Comparison of ENCODE assay signal across 8 cellular contexts in the genomic region with DNA sequence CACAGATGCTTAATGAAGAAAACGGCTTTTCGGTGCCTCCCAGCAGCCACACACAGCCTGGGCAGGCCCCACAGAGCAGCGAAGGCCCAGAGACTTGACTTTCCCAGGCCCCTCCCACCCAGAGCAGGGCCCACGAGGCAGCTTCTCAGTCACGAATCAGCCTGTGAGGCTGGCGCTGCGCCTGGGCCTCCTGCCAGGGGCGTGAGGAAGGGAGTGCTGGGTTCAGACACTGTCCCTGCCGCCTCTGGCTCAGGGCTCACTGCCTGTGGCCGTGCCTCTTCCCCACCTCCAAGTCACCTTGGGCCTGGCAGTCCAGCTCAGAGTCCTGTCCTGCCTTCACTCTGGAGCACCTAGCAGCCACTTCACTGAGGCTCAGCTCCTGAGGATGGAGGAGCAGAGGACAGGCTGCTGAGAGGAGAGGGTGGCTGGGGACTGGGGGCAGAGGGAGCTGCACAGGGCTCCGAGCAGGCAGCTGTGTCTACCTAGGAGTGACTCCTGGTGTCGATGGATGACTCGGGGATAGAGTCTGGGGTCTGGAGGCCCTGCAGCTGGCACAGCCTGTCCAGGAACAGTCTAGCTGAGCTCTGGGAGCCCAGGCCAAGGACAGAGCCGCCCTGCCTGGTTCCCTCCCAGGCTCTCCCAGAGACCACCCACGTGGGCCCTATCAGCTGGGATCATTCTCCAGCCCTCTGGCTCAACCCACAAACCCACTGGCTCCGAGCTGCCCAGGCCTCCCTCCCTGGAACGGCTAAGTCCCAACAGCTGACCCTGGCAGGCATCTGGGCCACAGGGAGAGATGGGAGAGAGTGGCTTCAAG. TPM values are rescaled to one million over a fixed set of nuclear protein-coding genes. Genes with fewer than 3 reads are reported as not detected.
DNase-seq lines count a peak whose midpoint lies in the region; ATAC-seq and TF ChIP-seq lines count a peak whose summit lies in the region.

No MANE protein-coding gene starts in this region.

- H4K12ac ChIP-seq in trophoblast cell (ENCODE audit: low read depth, low read length): no peak overlapping the region

- TF ChIP-seq CTCF in IMR-90 (conservative IDR thresholded peaks at IDR 0.05; ENCODE audit: low read depth, low read length) (no peak), GM10248 (IDR thresholded peaks at IDR 0.05; ENCODE audit: control extremely low read depth, extremely low read depth, low read depth, missing control alignments) (no peak)

- peaks cover 41% of the 10 kb centered on the region for H3K4me1 ChIP-seq in BLaER1
- peaks cover 24% of the 10 kb centered on the region for H3K4me1 ChIP-seq in IMR-90 (ENCODE audit: control insufficient read depth, insufficient read depth, low read length)
- H3K4me1 ChIP-seq in trophoblast cell (ENCODE audit: control insufficient read depth in 1 of 2, insufficient read depth in 2 of 2, low read length in 2 of 2): peaks cover 30 to 34% of the 10 kb centered on the region in 2 experiments

- H3K79me2 ChIP-seq in trophoblast cell (ENCODE audit: control insufficient read depth, insufficient read depth, low read length, poor library complexity): peaks cover 2% of the 10 kb centered on the region

- H3K79me1 ChIP-seq in IMR-90 (ENCODE audit: low read depth in 1 of 2, low read length in 2 of 2) (peaks cover 0 to 4% of the 10 kb centered on the region in 2 experiments; a peak in 1 of 4 replicates), trophoblast cell (ENCODE audit: low read length) (peaks cover 17% of the 10 kb centered on the region)

- no peaks in the 10 kb centered on the region for H3K27me3 ChIP-seq in BLaER1
- no peaks in the 10 kb centered on the region for H3K27me3 ChIP-seq in IMR-90 (ENCODE audit: control insufficient read depth, insufficient read depth, low read length)
- H3K27me3 ChIP-seq in trophoblast cell (ENCODE audit: insufficient read depth, low read length): no peaks in the 10 kb centered on the region

- peak overlapping the region; percentile 93 for H2AK5ac ChIP-seq in IMR-90 (ENCODE audit: low read depth, low read length)
- H2AK5ac ChIP-seq in trophoblast cell (ENCODE audit: low read length): peak overlapping the region; percentile 66

- in situ Hi-C loops in IMR-90 (cut with MboI; ENCODE audit: low sequenced_read_pairs): no loop called here

- H3K4ac ChIP-seq in IMR-90 (ENCODE audit: low read depth, low read length): peak overlapping the region; percentile 98
- H3K4ac ChIP-seq in trophoblast cell (ENCODE audit: low read depth, low read length): no peak overlapping the region

- H2BK12ac ChIP-seq in trophoblast cell (ENCODE audit: low read length): peak overlapping the region; percentile 90

- no peaks in the 10 kb centered on the region for H3K9me3 ChIP-seq in BLaER1
- H3K9me3 ChIP-seq in IMR-90 (ENCODE audit: control insufficient read depth, insufficient read depth, low read length): no peaks in the 10 kb centered on the region
- no peaks in the 10 kb centered on the region for H3K9me3 ChIP-seq in trophoblast cell (ENCODE audit: insufficient read depth, low read depth, low read length)

- no peak overlapping the region for H3K27ac ChIP-seq in BLaER1
- H3K27ac ChIP-seq in IMR-90 (ENCODE audit: insufficient read depth, low read length): peak overlapping the region; percentile 77
- no peak overlapping the region for H3K27ac ChIP-seq in trophoblast cell (ENCODE audit: low read depth, low read length)

- peak overlapping the region; percentile 96 for H2AK9ac ChIP-seq in IMR-90 (replicated peaks; ENCODE audit: low read depth, low read length, poor library complexity)

- H3K9me1 ChIP-seq in IMR-90 (ENCODE audit: insufficient read depth, low read length): peaks cover 25% of the 10 kb centered on the region

- no peaks in the 10 kb centered on the region for H4K20me1 ChIP-seq in BLaER1
- H4K20me1 ChIP-seq in IMR-90 (ENCODE audit: insufficient read depth, low read length): no peaks in the 10 kb centered on the region

- peak overlapping the region; percentile 97 for H2BK120ac ChIP-seq in IMR-90 (ENCODE audit: low read depth, low read length)
- H2BK120ac ChIP-seq in trophoblast cell (ENCODE audit: insufficient read depth, low read length, poor library complexity): peak overlapping the region; percentile 14

- H3K18ac ChIP-seq in IMR-90 (ENCODE audit: low read depth, low read length) (peak overlapping the region; percentile 60), trophoblast cell (ENCODE audit: low read length) (peak overlapping the region; percentile 20)

- H3K23ac ChIP-seq in IMR-90 (ENCODE audit: low read depth, low read length) (peak overlapping the region; percentile 78), trophoblast cell (ENCODE audit: low read length) (no peak overlapping the region)

- H3K9ac ChIP-seq in BLaER1 (no peak overlapping the region), IMR-90 (ENCODE audit: low read depth, low read length) (peak overlapping the region; percentile 64), trophoblast cell (ENCODE audit: low read length) (no peak overlapping the region)

- peak overlapping the region; percentile 84 for H2BK20ac ChIP-seq in IMR-90 (ENCODE audit: low read depth, low read length)

- H3K56ac ChIP-seq in IMR-90 (ENCODE audit: extremely low read depth, insufficient read depth, low read length): peak overlapping the region; percentile 41; the same call in 1 of the 2 replicates

- H2BK15ac ChIP-seq in IMR-90 (ENCODE audit: low read depth, low read length): peak overlapping the region; percentile 87; the same call in 2 of the 3 replicates

- H3K4me3 ChIP-seq in BLaER1: no peak overlapping the region
- no peak overlapping the region for H3K4me3 ChIP-seq in IMR-90 (ENCODE audit: insufficient read depth, low read depth, low read length)
- H3K4me3 ChIP-seq in trophoblast cell (ENCODE audit: low read depth, low read length): no peak overlapping the region

- H3K4me2 ChIP-seq in BLaER1: 0 out of 2 replicates have a peak overlapping the region, but pooled peaks have one; percentile 12
- H3K4me2 ChIP-seq in IMR-90 (ENCODE audit: low read depth, low read length): peak overlapping the region; percentile 25; the same call in 1 of the 2 replicates
- no peak overlapping the region for H3K4me2 ChIP-seq in trophoblast cell (ENCODE audit: low read length)

- H4K91ac ChIP-seq in IMR-90 (ENCODE audit: insufficient read depth, low read depth, low read length) (peak overlapping the region; percentile 96), trophoblast cell (ENCODE audit: low read depth, low read length) (peak overlapping the region; percentile 65)

- TF ChIP-seq RAD21 in IMR-90 (IDR thresholded peaks at IDR 0.05; ENCODE audit: low read length): no peak

- H3K36me3 ChIP-seq in BLaER1 (no peaks in the 10 kb centered on the region), IMR-90 (ENCODE audit: control insufficient read depth, insufficient read depth, low read length) (no peaks in the 10 kb centered on the region), trophoblast cell (ENCODE audit: control insufficient read depth in 1 of 2, insufficient read depth in 2 of 2, low read length in 2 of 2) (no peaks in the 10 kb centered on the region)

- H2AFZ ChIP-seq in IMR-90 (replicated peaks; ENCODE audit: low read length, poor library complexity): peak overlapping the region; percentile 94
- H2AFZ ChIP-seq in trophoblast cell (ENCODE audit: insufficient read depth, low read length, poor library complexity): no peak overlapping the region

- no peak for TF ChIP-seq POLR2A in IMR-90 (IDR thresholded peaks at IDR 0.05; ENCODE audit: low read depth, low read length)

- intact Hi-C loops in IMR-90 (cut with micrococcal nuclease) (no loop called here), Right ventricle myocardium inferior (cut with DNase I) (loop anchor here (1.0 kb wide), 1 partner anchor 35 kb away; no protein-coding TSS in a partner anchor)

- peak overlapping the region; percentile 87 for H4K5ac ChIP-seq in IMR-90 (ENCODE audit: low read depth, low read length)

- POLR2A ChIA-PET in IMR-90 (lab: Charles Lee; ENCODE audit: unreplicated experiment): no interaction called here
- POLR2A ChIA-PET in GM10248 (lab: Yijun Ruan, JAX): interaction anchor here (0.9 to 1.0 kb wide), 2 partner anchors 14 to 36 kb away, joined by 3 read pairs; a partner anchor contains a TSS

- H2BK5ac ChIP-seq in IMR-90 (ENCODE audit: low read depth, low read length, poor library complexity, severe bottlenecking) (peak overlapping the region; percentile 55), trophoblast cell (ENCODE audit: low read depth, low read length, poor library complexity) (no peak overlapping the region)

- CTCF ChIA-PET in IMR-90 (lab: Yijun Ruan, JAX) (interaction anchor here (1.0 kb wide), 1 partner anchor 338 kb away, joined by 3 read pairs; no protein-coding TSS in a partner anchor), GM10248 (lab: Yijun Ruan, JAX) (no interaction called here)

- DNase-seq in IMR-90: peak; percentile 91
- DNase-seq in activated gamma-delta T cell treated with Interleukin-2 at 50 U/mL for 16 hours: peak; percentile 29
- DNase-seq in Right ventricle myocardium inferior (ENCODE audit: missing footprints): peak; percentile 96
- DNase-seq in trophoblast cell: peak in 1 of 2 donors; percentile 18
- DNase-seq in GM10248 (ENCODE audit: extremely low spot score): no peak
- DNase-seq in NOMO-1 (lab: John Stamatoyannopoulos, UW; ENCODE audit: unreplicated experiment in 2 of 2): no peak

- WGBS in IMR-90 (ENCODE audit: extremely low coverage in 2 of 2, insufficient read length in 1 of 2), 2 experiments: 6% methylated on average over 7 of the region's 17 CpGs; no CpG with 5 or more reads in 1 of the 2 experiments
- no CpG with 5 or more reads among the region's 17 CpGs for WGBS in trophoblast cell (ENCODE audit: extremely low coverage, insufficient coverage, insufficient read length)

- peak overlapping the region; percentile 96 for H3K14ac ChIP-seq in IMR-90 (replicated peaks; ENCODE audit: low read depth, low read length)
- peak overlapping the region; percentile 49 for H3K14ac ChIP-seq in trophoblast cell (ENCODE audit: low read length)

- H4K8ac ChIP-seq in IMR-90 (ENCODE audit: low read depth in 2 of 2, low read length in 2 of 2) (peak overlapping the region; percentile 75 to 94; a peak in 3 of 4 replicates), trophoblast cell (ENCODE audit: low read depth, low read length) (peak overlapping the region; percentile 17)

- dilution Hi-C loops in IMR-90 (cut with HindIII; ENCODE audit: low sequenced_read_pairs, unreplicated experiment): no loop called here

- ATAC-seq in IMR-90 (ENCODE audit: low read depth): peak; percentile 92
- peak; percentile 92 for ATAC-seq in Right ventricle myocardium inferior
- no peak for ATAC-seq in GM21447 (IDR thresholded peaks at IDR 0.05; ENCODE audit: unreplicated experiment)

- BruUV-seq in IMR-90 (replicated peaks; lab: Mats Ljungman, UMichigan): no TSS peak

TF ChIP-seq in IMR-90, 13 proteins besides CTCF, POLR2A, EP300 and RAD21 (continues in another document):
- peak; percentile 51; the same call in 1 of the 2 replicates for TF ChIP-seq MAZ (IDR thresholded peaks at IDR 0.05; ENCODE audit: borderline replicate concordance, low read depth, low read length)

RNA-seq across cellular contexts. Expression of a gene that starts 36.4 kb away (rescaled TPM):
- total RNA-seq in IMR-90 (2012; rRNA removed) (31.4 and 32.2 TPM in 2 replicates), Right ventricle myocardium inferior (48.5 TPM)
- 46.3 and 51.1 TPM in 2 replicates for polyA plus RNA-seq in IMR-90 (2012; rRNA removed)
- 52.1 and 52.3 TPM in 2 replicates for polyA plus RNA-seq in IMR-90 (2012; cell fraction: cytosol; rRNA removed)
- polyA plus RNA-seq in IMR-90 (2012; cell fraction: nucleus; rRNA removed; ENCODE audit: low replicate concordance): 91.1 and 119 TPM in 2 replicates
- polyA plus RNA-seq in trophoblast cell (2013): 25.9 and 27.5 TPM in 2 replicates

Comparison
In these comparisons a context has a peak if more than half of its experiments do, and no peak if none do; other contexts are left out.
1. DNase-seq: peak in IMR-90 (single experiment), activated gamma-delta T cell treated with Interleukin-2 at 50 U/mL for 16 hours (single experiment) and Right ventricle myocardium inferior (single experiment); none in GM10248 (single experiment) and NOMO-1 (0 of 2).